Comparison of ENCODE assay signal across 30 cellular contexts in the genomic region with DNA sequence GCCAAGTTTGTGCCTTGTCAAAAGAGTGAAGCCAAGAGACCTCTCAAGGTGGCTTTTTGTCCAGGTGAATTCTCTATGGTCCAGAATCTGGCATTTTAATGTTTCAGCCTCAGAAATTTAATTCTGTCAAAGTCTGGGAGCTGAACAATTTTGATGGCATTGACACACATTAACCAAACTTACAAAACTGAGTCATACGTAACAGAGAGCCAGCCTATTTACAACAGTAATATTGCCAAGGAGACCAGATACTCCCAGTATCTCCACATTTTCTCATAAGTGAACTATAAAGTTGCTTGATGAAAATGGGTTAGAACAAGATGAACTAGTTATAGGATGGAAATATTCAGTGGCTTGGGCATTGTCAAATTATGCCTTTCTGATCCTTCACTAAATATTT. TPM values are rescaled to one million over a fixed set of nuclear protein-coding genes. Genes with fewer than 3 reads are reported as not detected.
DNase-seq lines count a peak whose midpoint lies in the region; ATAC-seq, FAIRE-seq and TF ChIP-seq lines count a peak whose summit lies in the region.
"Had no signal": no experiment of that assay in that cellular context is flagged by ENCODE, and none has a peak within 500 bp of the region (broad histone marks: within the 10 kb centered on the region; RNA-seq: fewer than 3 reads in every experiment).

No MANE protein-coding gene starts in this region.

- no peaks in the 10 kb centered on the region for H3K79me2 ChIP-seq in HepG2 (ENCODE audit: insufficient read depth, low read length)

- H2AFZ ChIP-seq in HepG2 (ENCODE audit: low read length) = no peak overlapping the region

- POLR2A ChIA-PET in HepG2 (lab: Yijun Ruan, JAX) = no interaction called here

- TF ChIP-seq EP300 in HepG2 (IDR thresholded peaks at IDR 0.05; ENCODE audit: low read depth in 2 of 2, low read length in 2 of 2) = no peak
- no peak for TF ChIP-seq EP300 in HepG2 (CRISPR knock-in tag; IDR thresholded peaks at IDR 0.05; ENCODE audit: borderline replicate concordance)

- H3K36me3 ChIP-seq in right lobe of liver = no peaks in the 10 kb centered on the region
- H3K36me3 ChIP-seq in HepG2 (replicated peaks in 1 of 2; ENCODE audit: control insufficient read depth in 1 of 2, insufficient read depth in 2 of 2, low read length in 2 of 2) = no peaks in the 10 kb centered on the region
- peaks cover 2% of the 10 kb centered on the region for H3K36me3 ChIP-seq in brain microvascular endothelial cell (replicated peaks)
- peaks cover 0 to 25% (median 0%) of the 10 kb centered on the region in 6 donors for H3K36me3 ChIP-seq in spleen
- H3K36me3 ChIP-seq: BLaER1, Peyer's patch had no signal

- H3K4me2 ChIP-seq in HepG2 (ENCODE audit: low read depth, low read length) = no peak overlapping the region
- H3K4me2 ChIP-seq: BLaER1 had no signal

- no peak for FAIRE-seq in HepG2 (lab: Jason Lieb, UNC)
- FAIRE-seq: HTR-8/SVneo had no signal

- H3K4me1 ChIP-seq in right lobe of liver = peaks cover 0 to 10% (median 0%) of the 10 kb centered on the region in 4 donors
- H3K4me1 ChIP-seq in HepG2 (ENCODE audit: insufficient read depth, low read length) = peaks cover 6% of the 10 kb centered on the region
- no peaks in the 10 kb centered on the region for H3K4me1 ChIP-seq in spleen
- H3K4me1 ChIP-seq: BLaER1, Peyer's patch had no signal

- TF ChIP-seq CTCF in right lobe of liver (IDR thresholded peaks at IDR 0.05) = no peak
- no peak for TF ChIP-seq CTCF in HepG2 (CRISPR knock-in tag; IDR thresholded peaks at IDR 0.05)
- TF ChIP-seq CTCF in brain microvascular endothelial cell (IDR thresholded peaks at IDR 0.05; ENCODE audit: low read depth, low read length, missing control alignments) = no peak
- no peak for TF ChIP-seq CTCF in spleen (IDR thresholded peaks at IDR 0.05 in 8 of 11, conservative IDR thresholded peaks at IDR 0.05 in 3 of 11)

- intact Hi-C loops in right lobe of liver (cut with DNase I) (no loop called here), HepG2 (cut with micrococcal nuclease; ENCODE audit: unreplicated experiment) (no loop called here), spleen (cut with DNase I; ENCODE audit: low total_unique reads) (no loop called here)

- BruUV-seq in HepG2 (replicated peaks; lab: Mats Ljungman, UMichigan) = no TSS peak

- H3K27me3 ChIP-seq in right lobe of liver = no peaks in the 10 kb centered on the region
- H3K27me3 ChIP-seq in HepG2 (ENCODE audit: control insufficient read depth in 1 of 2, insufficient read depth in 2 of 2, low read length in 2 of 2) = no peaks in the 10 kb centered on the region
- no peaks in the 10 kb centered on the region for H3K27me3 ChIP-seq in brain microvascular endothelial cell (replicated peaks)
- no peaks in the 10 kb centered on the region for H3K27me3 ChIP-seq in spleen (replicated peaks in 1 of 7)
- H3K27me3 ChIP-seq: BLaER1, Peyer's patch had no signal

- no peak for TF ChIP-seq RAD21 in HepG2 (CRISPR knock-in tag; IDR thresholded peaks at IDR 0.05)

- TF ChIP-seq POLR2A in right lobe of liver (IDR thresholded peaks at IDR 0.05) = no peak
- TF ChIP-seq POLR2A in HepG2 (IDR thresholded peaks at IDR 0.05; ENCODE audit: insufficient read depth in 1 of 2, low read depth in 2 of 2, low read length in 2 of 2) = no peak
- TF ChIP-seq POLR2A in spleen (IDR thresholded peaks at IDR 0.05) = no peak

- DNase-seq in right lobe of liver = no peak
- no peak for DNase-seq in HepG2 (ENCODE audit: low spot score)
- peak; percentile 3 for DNase-seq in brain microvascular endothelial cell
- peak; percentile 28 for DNase-seq in kidney glomerular epithelial cell (lab: John Stamatoyannopoulos, UW)
- DNase-seq in spleen = no peak
- DNase-seq in Kasumi-1 (lab: John Stamatoyannopoulos, UW) = no peak
- DNase-seq in EL = no peak
- DNase-seq in HT-29 (ENCODE audit: low spot score) = no peak
- DNase-seq: CD4-positive, CD25-positive, alpha-beta regulatory T cell; DMS153; DND-41; GOT3; IMR-90; KG1; NCI-H1092; NCI-H1417 treated with DMSO at 0.1 percent for 48 hours; NCI-H187; NCI-H2081 treated with DMSO at 0.1 percent for 48 hours; NCI-H2171; NCI-H226; NCI-H510A; NCI-H69; Peyer's patch; SHP77 treated with DMSO at 0.1 percent for 48 hours had no signal

- H3K4me3 ChIP-seq in right lobe of liver (no peak overlapping the region), HepG2 (replicated peaks in 1 of 3; ENCODE audit: insufficient read depth in 1 of 3, low read depth in 2 of 3, low read length in 3 of 3) (no peak overlapping the region), brain microvascular endothelial cell (ENCODE audit: low read depth, low read length) (no peak overlapping the region), spleen (no peak overlapping the region)
- H3K4me3 ChIP-seq: BLaER1, Peyer's patch had no signal

- H3K9me3 ChIP-seq in right lobe of liver (no peaks in the 10 kb centered on the region), HepG2 (ENCODE audit: low read length) (no peaks in the 10 kb centered on the region), spleen (peaks cover 0 to 3% (median 0%) of the 10 kb centered on the region in 8 donors)
- H3K9me3 ChIP-seq: BLaER1, Peyer's patch had no signal

- no peak overlapping the region for H3K9ac ChIP-seq in HepG2 (ENCODE audit: insufficient read depth, low read depth, low read length)
- H3K9ac ChIP-seq: BLaER1 had no signal

- WGBS in right lobe of liver (ENCODE audit: insufficient coverage, low coverage, low lambda C conversion rate, missing lambda C conversion rate) = 27% methylated on average over 1 of the region's 1 CpG
- WGBS in HepG2 (ENCODE audit: low lambda C conversion rate) = 92% methylated on average over 1 of the region's 1 CpG
- WGBS in spleen, 5 donors = 83 to 96% (median 88%) methylated on average over 1 of the region's 1 CpG

- CTCF ChIA-PET in HepG2 (lab: Yijun Ruan, JAX; ENCODE audit: low intra/inter-chr PET ratio, low total read pairs) = no interaction called here

- ATAC-seq in right lobe of liver (peak in 3 of 4 donors; percentile 44 to 72 (median 59)), HepG2 (no peak)
- ATAC-seq: HCT116 had no signal

- H3K27ac ChIP-seq in right lobe of liver (no peak overlapping the region), HepG2 (ENCODE audit: extremely low read length, insufficient read depth, low read length) (no peak overlapping the region), brain microvascular endothelial cell (no peak overlapping the region), spleen (no peak overlapping the region)
- H3K27ac ChIP-seq: BLaER1, Peyer's patch had no signal

- in situ Hi-C loops in HepG2 (cut with HindIII; ENCODE audit: extremely low pct_ligation_motif_present, low pct_unique_long_range_greater_than_20kb) = no loop called here
- in situ Hi-C loops in brain microvascular endothelial cell (cut with HindIII; ENCODE audit: low pct_ligation_motif_present, low sequenced_read_pairs) = no loop called here

- H4K20me1 ChIP-seq in HepG2 (ENCODE audit: insufficient read depth, low read length) = no peaks in the 10 kb centered on the region
- H4K20me1 ChIP-seq: BLaER1 had no signal

RNA-seq across cellular contexts. Expression of gene PDE6C, which starts 43.8 kb away (rescaled TPM):
- total RNA-seq in right lobe of liver (not detected), HepG2 (2016; rRNA removed; fragmentation: Illumina TruSeq; extraction: Trizol) (0.39 and 0.64 TPM in 2 replicates), spleen (not detected)
- total RNA-seq in HepG2 (2016; cell fraction: cytosol; rRNA removed; fragmentation: Illumina TruSeq; extraction: Trizol; ENCODE audit: low read depth) = 0.18 TPM in 1 of 2 replicates, not detected in the other
- total RNA-seq in HepG2 (2016; cell fraction: insoluble cytoplasmic fraction; rRNA removed; fragmentation: Illumina TruSeq; extraction: Trizol) = 0.43 and 0.73 TPM in 2 replicates
- total RNA-seq in HepG2 (2016; cell fraction: membrane; rRNA removed; fragmentation: Illumina TruSeq; extraction: Trizol) = 0.21 and 0.68 TPM in 2 replicates
- not detected in 2 replicates for total RNA-seq in HepG2 (2016; cell fraction: nucleus; rRNA removed; fragmentation: Illumina TruSeq; extraction: Trizol)
- polyA plus RNA-seq in HepG2 (2011; rRNA removed) (not detected in 2 replicates), spleen (not detected)
- polyA plus RNA-seq in HepG2 (2011; cell fraction: cytosol; rRNA removed) = not detected in 2 replicates
- polyA plus RNA-seq in HepG2 (2011; cell fraction: nucleus; rRNA removed) = not detected in 2 replicates
- 0.28 and 0.43 TPM in 2 replicates for polyA plus RNA-seq in HepG2 (2012)
- polyA plus RNA-seq in HepG2 (2016; cell fraction: cytosol; fragmentation: Illumina TruSeq; extraction: Trizol; ENCODE audit: low read depth) = 0.46 and 1.3 TPM in 2 replicates
- 0.23 and 0.49 TPM in 2 replicates for polyA plus RNA-seq in HepG2 (2016; cell fraction: insoluble cytoplasmic fraction; fragmentation: Illumina TruSeq; extraction: Trizol; ENCODE audit: low read depth)
- polyA plus RNA-seq in HepG2 (2016; cell fraction: membrane; fragmentation: Illumina TruSeq; extraction: Trizol; ENCODE audit: low read depth) = 0.21 and 0.65 TPM in 2 replicates
- polyA plus RNA-seq in HepG2 (2016; cell fraction: nucleus; fragmentation: Illumina TruSeq; extraction: Trizol; ENCODE audit: insufficient read depth, low read depth) = 0.27 TPM in 1 of 2 replicates, not detected in the other
- polyA minus RNA-seq in HepG2 (2011; rRNA and poly(A)+ RNA removed; ENCODE audit: low replicate concordance) = not detected in 2 replicates
- polyA minus RNA-seq in HepG2 (2011; cell fraction: cytosol; rRNA and poly(A)+ RNA removed) = not detected in 2 replicates
- polyA minus RNA-seq in HepG2 (2011; cell fraction: nucleus; rRNA and poly(A)+ RNA removed) = 0.12 TPM in 1 of 2 replicates, not detected in the other
- not detected in 2 replicates for total RNA-seq in HT-29 (2014; rRNA removed; shearing (Covaris generic))
- total RNA-seq: A172; CD4-positive, CD25-positive, alpha-beta regulatory T cell; IMR-90; Peyer's patch had no signal
- polyA plus RNA-seq: AG04450; CD4-positive, CD25-positive, alpha-beta regulatory T cell; IMR-90 had no signal

RNA-seq across cellular contexts. Expression of gene FRA10AC1, which starts 46.2 kb away (rescaled TPM):
- total RNA-seq in right lobe of liver (1 to 10 TPM; 4.2 to 9.4 (median 6.6) TPM), HepG2 (2016; rRNA removed; fragmentation: Illumina TruSeq; extraction: Trizol) (5.2 and 5.3 TPM in 2 replicates), spleen (10 to 100 TPM; 13.0 to 99.5 (median 20.4) TPM)
- total RNA-seq in HepG2 (2016; cell fraction: cytosol; rRNA removed; fragmentation: Illumina TruSeq; extraction: Trizol; ENCODE audit: low read depth) = 2.1 and 2.7 TPM in 2 replicates
- 5.4 and 6.3 TPM in 2 replicates for total RNA-seq in HepG2 (2016; cell fraction: insoluble cytoplasmic fraction; rRNA removed; fragmentation: Illumina TruSeq; extraction: Trizol)
- total RNA-seq in HepG2 (2016; cell fraction: membrane; rRNA removed; fragmentation: Illumina TruSeq; extraction: Trizol) = 4.5 and 4.8 TPM in 2 replicates
- 19.1 and 24.8 TPM in 2 replicates for total RNA-seq in HepG2 (2016; cell fraction: nucleus; rRNA removed; fragmentation: Illumina TruSeq; extraction: Trizol)
- polyA plus RNA-seq in HepG2 (2011; rRNA removed) (6.4 and 7.4 TPM in 2 replicates), spleen (10 to 100 TPM in 2 of 3 donors, 1 to 10 TPM in 1; 9.9 to 11.2 (median 10.5) TPM)
- polyA plus RNA-seq in HepG2 (2011; cell fraction: cytosol; rRNA removed) = 0.58 and 1.0 TPM in 2 replicates
- polyA plus RNA-seq in HepG2 (2011; cell fraction: nucleus; rRNA removed) = 7.8 and 13.9 TPM in 2 replicates
- 17.5 and 19.1 TPM in 2 replicates for polyA plus RNA-seq in HepG2 (2012)
- polyA plus RNA-seq in HepG2 (2016; cell fraction: cytosol; fragmentation: Illumina TruSeq; extraction: Trizol; ENCODE audit: low read depth) = 1.8 and 1.9 TPM in 2 replicates
- polyA plus RNA-seq in HepG2 (2016; cell fraction: insoluble cytoplasmic fraction; fragmentation: Illumina TruSeq; extraction: Trizol; ENCODE audit: low read depth) = 8.3 and 9.5 TPM in 2 replicates
- polyA plus RNA-seq in HepG2 (2016; cell fraction: membrane; fragmentation: Illumina TruSeq; extraction: Trizol; ENCODE audit: low read depth) = 2.8 and 2.9 TPM in 2 replicates
- 29.1 and 30.9 TPM in 2 replicates for polyA plus RNA-seq in HepG2 (2016; cell fraction: nucleus; fragmentation: Illumina TruSeq; extraction: Trizol; ENCODE audit: insufficient read depth, low read depth)
- 2.5 and 2.9 TPM in 2 replicates for polyA minus RNA-seq in HepG2 (2011; rRNA and poly(A)+ RNA removed; ENCODE audit: low replicate concordance)
- 1.1 and 2.6 TPM in 2 replicates for polyA minus RNA-seq in HepG2 (2011; cell fraction: cytosol; rRNA and poly(A)+ RNA removed)
- polyA minus RNA-seq in HepG2 (2011; cell fraction: nucleus; rRNA and poly(A)+ RNA removed) = 58.6 and 62.0 TPM in 2 replicates
- total RNA-seq in HT-29 (2014; rRNA removed; shearing (Covaris generic)) = 1.8 and 2.9 TPM in 2 replicates

RNA-seq across cellular contexts. Expression of gene RBP4, which starts 55.1 kb away (rescaled TPM):
- total RNA-seq in right lobe of liver (1,000 to 10,000 TPM; 4,975 to 8,539 (median 5,621) TPM), HepG2 (2016; rRNA removed; fragmentation: Illumina TruSeq; extraction: Trizol) (310 and 642 TPM in 2 replicates), spleen (1 to 10 TPM in 1 of 7 donors, not detected in 6; 1.3 TPM)
- total RNA-seq in HepG2 (2016; cell fraction: cytosol; rRNA removed; fragmentation: Illumina TruSeq; extraction: Trizol; ENCODE audit: low read depth) = 113 and 138 TPM in 2 replicates
- total RNA-seq in HepG2 (2016; cell fraction: insoluble cytoplasmic fraction; rRNA removed; fragmentation: Illumina TruSeq; extraction: Trizol) = 301 and 640 TPM in 2 replicates
- 174 and 205 TPM in 2 replicates for total RNA-seq in HepG2 (2016; cell fraction: membrane; rRNA removed; fragmentation: Illumina TruSeq; extraction: Trizol)
- 588 and 712 TPM in 2 replicates for total RNA-seq in HepG2 (2016; cell fraction: nucleus; rRNA removed; fragmentation: Illumina TruSeq; extraction: Trizol)
- polyA plus RNA-seq in HepG2 (2011; rRNA removed) (931 and 1,080 TPM in 2 replicates), spleen (under 1 TPM; 0.20 to 0.29 (median 0.23) TPM)
- 1,361 and 1,403 TPM in 2 replicates for polyA plus RNA-seq in HepG2 (2011; cell fraction: cytosol; rRNA removed)
- polyA plus RNA-seq in HepG2 (2011; cell fraction: nucleus; rRNA removed) = 575 and 645 TPM in 2 replicates
- polyA plus RNA-seq in HepG2 (2012) = 1,685 and 1,730 TPM in 2 replicates
- polyA plus RNA-seq in HepG2 (2016; cell fraction: cytosol; fragmentation: Illumina TruSeq; extraction: Trizol; ENCODE audit: low read depth) = 301 and 378 TPM in 2 replicates
- polyA plus RNA-seq in HepG2 (2016; cell fraction: insoluble cytoplasmic fraction; fragmentation: Illumina TruSeq; extraction: Trizol; ENCODE audit: low read depth) = 671 and 691 TPM in 2 replicates
- 336 and 408 TPM in 2 replicates for polyA plus RNA-seq in HepG2 (2016; cell fraction: membrane; fragmentation: Illumina TruSeq; extraction: Trizol; ENCODE audit: low read depth)
- polyA plus RNA-seq in HepG2 (2016; cell fraction: nucleus; fragmentation: Illumina TruSeq; extraction: Trizol; ENCODE audit: insufficient read depth, low read depth) = 1,909 and 2,130 TPM in 2 replicates
- polyA minus RNA-seq in HepG2 (2011; rRNA and poly(A)+ RNA removed; ENCODE audit: low replicate concordance) = 0.19 and 898 TPM in 2 replicates
- 385 and 416 TPM in 2 replicates for polyA minus RNA-seq in HepG2 (2011; cell fraction: cytosol; rRNA and poly(A)+ RNA removed)
- 128 and 176 TPM in 2 replicates for polyA minus RNA-seq in HepG2 (2011; cell fraction: nucleus; rRNA and poly(A)+ RNA removed)
- 2.7 and 4.5 TPM in 2 replicates for total RNA-seq in HT-29 (2014; rRNA removed; shearing (Covaris generic))
- total RNA-seq: A172; CD4-positive, CD25-positive, alpha-beta regulatory T cell; IMR-90; OCI-LY7 had no signal
- polyA plus RNA-seq: AG04450; CD4-positive, CD25-positive, alpha-beta regulatory T cell; IMR-90 had no signal

Comparison
In these comparisons a context has a peak if more than half of its experiments do, and no peak if none do; other contexts are left out.
1. DNase-seq: peak in brain microvascular endothelial cell (single experiment) and kidney glomerular epithelial cell (single experiment); none in right lobe of liver (0 of 3), HepG2 (single experiment), spleen (single experiment), Kasumi-1 (0 of 2), EL (single experiment) and HT-29 (single experiment).
2. RNA of gene RBP4, which starts 55.1 kb away (total RNA-seq): 4,975 to 8,539 TPM in right lobe of liver and 113 to 712 TPM in HepG2; 2.7 to 4.5 TPM in HT-29 and 1.3 TPM in spleen; every median in the first group is over 10 times any median in the second.